ENCODE assay signal across 8 cellular contexts in genomic region chr14:74618078-74618952, GRCh38. TPM values are rescaled to one million over a fixed set of nuclear protein-coding genes. Genes with fewer than 3 reads are reported as not detected.
DNase-seq lines count a peak whose midpoint lies in the region; ATAC-seq and TF ChIP-seq lines count a peak whose summit lies in the region.

No MANE protein-coding gene starts in this region.

- H3K79me2 ChIP-seq in PC-9 (ENCODE audit: low read depth): peaks cover 24% of the 10 kb centered on the region

- intact Hi-C loops in PC-9 (cut with micrococcal nuclease; ENCODE audit: unreplicated experiment): loop anchor here (5.0 kb wide), 1 partner anchor 1044 kb away; the partner anchor contains the start of genes ERG28 and TTLL5
- intact Hi-C loops in activated T-helper 1 cell treated with anti-CD3 and anti-CD28 coated beads, Interleukin-12 subunit alpha, Interleukin-12 subunit beta, Interleukin-2, Interleukin-4 antibody, amounts not matched to agents 30 ng/mL and 10 ng/mL and 1 ng/mL, durations not matched to agents 14 hours and 24 hours and 36 hours (cut with micrococcal nuclease): loop anchor here (2.0 kb wide), 4 partner anchors 38 to 222 kb away; partner anchors contain the start of gene YLPM1

- H3K36me3 ChIP-seq in PC-9 (ENCODE audit: low read depth) (no peaks in the 10 kb centered on the region), right atrium auricular region (no peaks in the 10 kb centered on the region)

- DNase-seq in PC-9 (peak; percentile 67 to 100), right atrium auricular region (ENCODE audit: low spot score) (no peak), AG08396 (ENCODE audit: low spot score) (no peak), epidermal melanocyte (ENCODE audit: insufficient read length, low spot score) (no peak)
- peak; percentile 57 for DNase-seq in activated T-helper 1 cell treated with anti-CD3 and anti-CD28 coated beads, Interleukin-12 subunit alpha, Interleukin-12 subunit beta, Interleukin-2, Interleukin-4 antibody, amounts not matched to agents 30 ng/mL and 10 ng/mL and 1 ng/mL, durations not matched to agents 14 hours and 24 hours and 36 hours (ENCODE audit: low spot score)
- peak in 2 of 3 donors; percentile 37 to 38 for DNase-seq in stimulated activated CD4-positive, alpha-beta T cell treated with anti-CD3 and anti-CD28 coated beads, TNF-alpha, amount 100 ng/mL, for 48 hours (ENCODE audit: low read depth in 3 of 3)

- H3K4me1 ChIP-seq in PC-9 (replicated peaks; ENCODE audit: insufficient read depth) (peaks cover 99% of the 10 kb centered on the region), right atrium auricular region (peaks cover 0 to 50% of the 10 kb centered on the region in 2 donors)

- ATAC-seq in GM18511 (IDR thresholded peaks at IDR 0.05; ENCODE audit: unreplicated experiment) (peak; percentile 58), GM21447 (IDR thresholded peaks at IDR 0.05; ENCODE audit: unreplicated experiment) (no peak)

- no peaks in the 10 kb centered on the region for H3K9me3 Mint-ChIP-seq in activated T-helper 1 cell treated with anti-CD3 and anti-CD28 coated beads, Interleukin-12 subunit alpha, Interleukin-12 subunit beta, Interleukin-2, Interleukin-4 antibody, amounts not matched to agents 30 ng/mL and 10 ng/mL and 1 ng/mL, durations not matched to agents 14 hours and 24 hours and 36 hours

- no peak for TF ChIP-seq CTCF in PC-9 (conservative IDR thresholded peaks at IDR 0.05)
- TF ChIP-seq CTCF in right atrium auricular region (IDR thresholded peaks at IDR 0.05): no peak

- CTCF ChIA-PET in PC-9 (lab: Charles Lee): interaction anchor here (0.6 to 2.5 kb wide), 6 partner anchors 9 to 52 kb away, joined by 3 to 17 read pairs (median 4); no protein-coding TSS in a partner anchor

- peak overlapping the region; percentile 67 for H3K27ac Mint-ChIP-seq in activated T-helper 1 cell treated with anti-CD3 and anti-CD28 coated beads, Interleukin-12 subunit alpha, Interleukin-12 subunit beta, Interleukin-2, Interleukin-4 antibody, amounts not matched to agents 30 ng/mL and 10 ng/mL and 1 ng/mL, durations not matched to agents 14 hours and 24 hours and 36 hours

- no peaks in the 10 kb centered on the region for H3K27me3 ChIP-seq in PC-9 (ENCODE audit: insufficient read depth, low read depth)
- no peaks in the 10 kb centered on the region for H3K27me3 ChIP-seq in right atrium auricular region

- H2AFZ ChIP-seq in PC-9: no peak overlapping the region

- peaks cover 93% of the 10 kb centered on the region for H3F3A ChIP-seq in PC-9 (ENCODE audit: insufficient read depth, low read depth)

- H3K9me3 ChIP-seq in PC-9 (ENCODE audit: insufficient read depth, low read depth) (no peaks in the 10 kb centered on the region), right atrium auricular region (no peaks in the 10 kb centered on the region)

- peaks cover 2% of the 10 kb centered on the region for H3K36me3 Mint-ChIP-seq in activated T-helper 1 cell treated with anti-CD3 and anti-CD28 coated beads, Interleukin-12 subunit alpha, Interleukin-12 subunit beta, Interleukin-2, Interleukin-4 antibody, amounts not matched to agents 30 ng/mL and 10 ng/mL and 1 ng/mL, durations not matched to agents 14 hours and 24 hours and 36 hours (ENCODE audit: low read depth)

- H3K4me3 Mint-ChIP-seq in activated T-helper 1 cell treated with anti-CD3 and anti-CD28 coated beads, Interleukin-12 subunit alpha, Interleukin-12 subunit beta, Interleukin-2, Interleukin-4 antibody, amounts not matched to agents 30 ng/mL and 10 ng/mL and 1 ng/mL, durations not matched to agents 14 hours and 24 hours and 36 hours: peak overlapping the region; percentile 43

- peak overlapping the region; percentile 76 for H3K4me2 ChIP-seq in PC-9

- H3K27me3 Mint-ChIP-seq in activated T-helper 1 cell treated with anti-CD3 and anti-CD28 coated beads, Interleukin-12 subunit alpha, Interleukin-12 subunit beta, Interleukin-2, Interleukin-4 antibody, amounts not matched to agents 30 ng/mL and 10 ng/mL and 1 ng/mL, durations not matched to agents 14 hours and 24 hours and 36 hours (ENCODE audit: insufficient read depth): peaks cover 30% of the 10 kb centered on the region

- BruUV-seq in PC-9 (replicated peaks; lab: Mats Ljungman, UMichigan): no TSS peak

- H3K9me2 ChIP-seq in PC-9 (ENCODE audit: insufficient read depth): no peaks in the 10 kb centered on the region

- H3K27ac ChIP-seq in PC-9 (peak overlapping the region; percentile 84), right atrium auricular region (peak overlapping the region; percentile 56 to 80)

- no peaks in the 10 kb centered on the region for H4K20me1 ChIP-seq in PC-9 (ENCODE audit: insufficient read depth)

- peaks cover 75% of the 10 kb centered on the region for H3K4me1 Mint-ChIP-seq in activated T-helper 1 cell treated with anti-CD3 and anti-CD28 coated beads, Interleukin-12 subunit alpha, Interleukin-12 subunit beta, Interleukin-2, Interleukin-4 antibody, amounts not matched to agents 30 ng/mL and 10 ng/mL and 1 ng/mL, durations not matched to agents 14 hours and 24 hours and 36 hours (ENCODE audit: low read depth)

- POLR2A ChIA-PET in PC-9 (lab: Charles Lee; ENCODE audit: unreplicated experiment): interaction anchor here (0.6 to 1.7 kb wide), 5 partner anchors 9 to 52 kb away, joined by 3 to 8 read pairs (median 5); no protein-coding TSS in a partner anchor

- H3K4me3 ChIP-seq in PC-9 (no peak overlapping the region), right atrium auricular region (no peak overlapping the region)

RNA-seq across cellular contexts. Expression of gene LTBP2, which starts 6.3 kb away (rescaled TPM):
- total RNA-seq in PC-9 (2021): 121 and 124 TPM in 2 replicates
- 0.05 and 0.24 TPM in 2 replicates for total RNA-seq in activated T-helper 1 cell treated with anti-CD3 and anti-CD28 coated beads, Interleukin-12 subunit alpha, Interleukin-12 subunit beta, Interleukin-2, Interleukin-4 antibody, amounts not matched to agents 30 ng/mL and 10 ng/mL and 1 ng/mL, durations not matched to agents 14 hours and 24 hours and 36 hours
- total RNA-seq in right atrium auricular region: 100 to 1,000 TPM in 1 of 2 donors, 10 to 100 TPM in 1; 32.1 to 102 TPM

Comparison
In these comparisons a context has a peak if more than half of its experiments do, and no peak if none do; other contexts are left out.
1. DNase-seq: peak in PC-9 (2 of 2), activated T-helper 1 cell treated with anti-CD3 and anti-CD28 coated beads, Interleukin-12 subunit alpha, Interleukin-12 subunit beta, Interleukin-2, Interleukin-4 antibody, amounts not matched to agents 30 ng/mL and 10 ng/mL and 1 ng/mL, durations not matched to agents 14 hours and 24 hours and 36 hours (single experiment) and stimulated activated CD4-positive, alpha-beta T cell treated with anti-CD3 and anti-CD28 coated beads, TNF-alpha, amount 100 ng/mL, for 48 hours (2 of 3); none in right atrium auricular region (single experiment), AG08396 (single experiment) and epidermal melanocyte (single experiment).
2. RNA of gene LTBP2, which starts 6.3 kb away (total RNA-seq): 121 to 124 TPM in PC-9 and 32.1 to 102 TPM in right atrium auricular region; 0.05 to 0.24 TPM in activated T-helper 1 cell treated with anti-CD3 and anti-CD28 coated beads, Interleukin-12 subunit alpha, Interleukin-12 subunit beta, Interleukin-2, Interleukin-4 antibody, amounts not matched to agents 30 ng/mL and 10 ng/mL and 1 ng/mL, durations not matched to agents 14 hours and 24 hours and 36 hours; every median in the first group is over 10 times any median in the second.